Comparison of ENCODE assay signal across 30 cellular contexts in genomic region chr1:89322402-89322801, GRCh38. TPM values are rescaled to one million over a fixed set of nuclear protein-coding genes. Genes with fewer than 3 reads are reported as not detected.
"Had no signal": no experiment of that assay in that cellular context is flagged by ENCODE, and none has a peak within 500 bp of the region (broad histone marks: within the 10 kb centered on the region; RNA-seq: fewer than 3 reads in every experiment).

No MANE protein-coding gene starts in this region.

- H3K9ac ChIP-seq: neural progenitor cell, parathyroid adenoma had no signal

- H3K27me3 Mint-ChIP-seq: stimulated activated naive CD8-positive, alpha-beta T cell treated with anti-CD3 and anti-CD28 coated beads, Interleukin-15, Interleukin-2, amounts not matched to agents 100 ng/mL and 50 ng/mL, for 24 hours had no signal

- FAIRE-seq: small intestine, urothelium cell line had no signal

- H3K9me3 ChIP-seq: lower lobe of right lung, neutrophil, suprapubic skin, thoracic aorta, tibial artery, upper lobe of right lung had no signal

- H3K36me3 ChIP-seq: lower lobe of right lung, neural progenitor cell, neutrophil, spleen, suprapubic skin, thoracic aorta, tibial artery, upper lobe of right lung had no signal

- H3K4me2 ChIP-seq: hepatocyte, neural progenitor cell had no signal

- DNase-seq: islet precursor cell; lower lobe of right lung; mammary epithelial cell; mesenchymal stem cell; naive B cell; natural killer cell; nephron progenitor cell; occipital lobe; psoas muscle; small intestine; spleen; stimulated activated CD4-positive, alpha-beta T cell treated with anti-CD3 and anti-CD28 coated beads, Interleukin-4, amount 100 ng/mL, for 24 hours; stimulated activated naive CD4-positive, alpha-beta T cell; tibial artery; trophoblast cell; upper lobe of right lung had no signal

- H3K4me1 Mint-ChIP-seq: naive B cell, nephron progenitor cell, neural progenitor cell had no signal

- H2AFZ ChIP-seq: hepatocyte, neural progenitor cell, parathyroid adenoma had no signal

- H3K27ac ChIP-seq: hepatocyte, lower lobe of right lung, neural progenitor cell, neutrophil, parathyroid adenoma, psoas muscle, spleen, suprapubic skin, thoracic aorta, tibial artery, upper lobe of right lung had no signal

- ATAC-seq: lower lobe of right lung; natural killer cell; psoas muscle; sciatic nerve; stimulated activated effector memory CD8-positive, alpha-beta T cell treated with anti-CD3 and anti-CD28 coated beads, Interleukin-12 subunit alpha, Interleukin-12 subunit beta, amount 100 ng/mL, for 72 hours; upper lobe of right lung had no signal

- H3K27ac Mint-ChIP-seq: natural killer cell; nephron progenitor cell; neural progenitor cell; stimulated activated effector memory CD8-positive, alpha-beta T cell treated with anti-CD3 and anti-CD28 coated beads, Interleukin-12 subunit alpha, Interleukin-12 subunit beta, amount 100 ng/mL, for 72 hours; stimulated activated naive CD8-positive, alpha-beta T cell treated with anti-CD3 and anti-CD28 coated beads, Interleukin-15, Interleukin-2, amounts not matched to agents 100 ng/mL and 50 ng/mL, for 24 hours had no signal

- H3K4me1 ChIP-seq: lower lobe of right lung, neural progenitor cell, parathyroid adenoma, psoas muscle, spleen, suprapubic skin, upper lobe of right lung had no signal

- H3K27me3 ChIP-seq: hepatocyte, neural progenitor cell, neutrophil, spleen, suprapubic skin, tibial artery, upper lobe of right lung had no signal

- H3K4me3 ChIP-seq: hepatocyte, lower lobe of right lung, neural progenitor cell, psoas muscle, spleen, suprapubic skin, thoracic aorta, tibial artery, upper lobe of right lung had no signal

- H3K4me3 Mint-ChIP-seq: natural killer cell; nephron progenitor cell; neural progenitor cell; stimulated activated effector memory CD8-positive, alpha-beta T cell treated with anti-CD3 and anti-CD28 coated beads, Interleukin-12 subunit alpha, Interleukin-12 subunit beta, amount 100 ng/mL, for 72 hours; stimulated activated naive CD8-positive, alpha-beta T cell treated with anti-CD3 and anti-CD28 coated beads, Interleukin-15, Interleukin-2, amounts not matched to agents 100 ng/mL and 50 ng/mL, for 24 hours had no signal

- H3K36me3 Mint-ChIP-seq: neural progenitor cell; stimulated activated effector memory CD8-positive, alpha-beta T cell treated with anti-CD3 and anti-CD28 coated beads, Interleukin-12 subunit alpha, Interleukin-12 subunit beta, amount 100 ng/mL, for 72 hours had no signal

- H3K79me2 ChIP-seq: hepatocyte, parathyroid adenoma had no signal

RNA-seq across cellular contexts. Expression of gene GBP6, which starts 41.5 kb away (rescaled TPM):
- total RNA-seq: mucosa of gallbladder, osteocyte, posterior vena cava, sciatic nerve, subcutaneous adipose tissue had no signal
- polyA plus RNA-seq: hepatocyte had no signal

RNA-seq across cellular contexts. Expression of gene GBP5, which starts 49.7 kb away (rescaled TPM):
- total RNA-seq: hepatocyte, mammary epithelial cell, osteocyte had no signal
- polyA plus RNA-seq: hepatocyte, mammary epithelial cell had no signal
